22 cellular contexts compared by ENCODE assay signal in genomic region chr4:5895287-5895686, GRCh38. TPM values are rescaled to one million over a fixed set of nuclear protein-coding genes. Genes with fewer than 3 reads are reported as not detected.
"Had no signal": no experiment of that assay in that cellular context is flagged by ENCODE, and none has a peak within 500 bp of the region (broad histone marks: within the 10 kb centered on the region; RNA-seq: fewer than 3 reads in every experiment).

No MANE protein-coding gene starts in this region.

- H3K27ac Mint-ChIP-seq: activated naive CD4-positive, alpha-beta T cell treated with anti-CD3 and anti-CD28 coated beads, Interleukin-2, amount 50 U/mL, for 72 hours; effector memory CD8-positive, alpha-beta T cell; stimulated activated naive CD8-positive, alpha-beta T cell treated with anti-CD3 and anti-CD28 coated beads, Interleukin-15, Interleukin-2, amounts not matched to agents 100 ng/mL and 50 ng/mL, for 24 hours had no signal

- H3K9me3 ChIP-seq: adrenal gland, esophagus squamous epithelium, pancreas, right lobe of liver, suprapubic skin had no signal

- H3K36me3 ChIP-seq: adrenal gland, esophagus squamous epithelium, pancreas, right lobe of liver, suprapubic skin had no signal

- H3K4me1 ChIP-seq: adrenal gland, pancreas, right lobe of liver had no signal

- H3K4me3 Mint-ChIP-seq: effector memory CD8-positive, alpha-beta T cell; stimulated activated naive CD8-positive, alpha-beta T cell treated with anti-CD3 and anti-CD28 coated beads, Interleukin-15, Interleukin-2, amounts not matched to agents 100 ng/mL and 50 ng/mL, for 24 hours had no signal

- H3K9me3 Mint-ChIP-seq: stimulated activated naive CD8-positive, alpha-beta T cell treated with anti-CD3 and anti-CD28 coated beads, Interleukin-15, Interleukin-2, amounts not matched to agents 100 ng/mL and 50 ng/mL, for 24 hours had no signal

- ATAC-seq: activated naive CD4-positive, alpha-beta T cell treated with anti-CD3 and anti-CD28 coated beads, Interleukin-2, amount 50 U/mL, for 72 hours; effector memory CD8-positive, alpha-beta T cell; left lobe of liver; pancreas; right lobe of liver had no signal

- DNase-seq: activated CD4-positive, alpha-beta T cell treated with anti-CD3 and anti-CD28 coated beads for 1 hour; activated gamma-delta T cell treated with Interleukin-2 at 50 U/mL for 16 hours; adrenal gland; dermis blood vessel endothelial cell; effector memory CD8-positive, alpha-beta T cell; esophagus squamous epithelium; kidney; midbrain; pancreas; right lobe of liver; small intestine; stimulated activated CD4-positive, alpha-beta T cell treated with anti-CD3 and anti-CD28 coated beads, Interleukin-15, amount 100 ng/mL, for 24 hours; stimulated activated CD4-positive, alpha-beta T cell treated with anti-CD3 and anti-CD28 coated beads, Interleukin-2, amount 100 ng/mL, for 48 hours; trophoblast cell; WERI-Rb-1 had no signal

- H3K27ac ChIP-seq: adrenal gland, esophagus squamous epithelium, pancreas, right lobe of liver, suprapubic skin had no signal

- H3K4me3 ChIP-seq: adrenal gland, esophagus squamous epithelium, lung, pancreas, right lobe of liver, suprapubic skin had no signal

RNA-seq across cellular contexts. Expression of gene CRMP1, which starts 2.4 kb away (rescaled TPM):
- total RNA-seq: activated CD8-positive, alpha-beta memory T cell treated with anti-CD3 and anti-CD28 coated beads for 36 hours; activated naive CD4-positive, alpha-beta T cell treated with anti-CD3 and anti-CD28 coated beads, Interleukin-2, amount 50 U/mL, for 72 hours; bronchial epithelial cell had no signal
